23 cellular contexts compared by ENCODE assay signal in genomic region chr2:219474285-219475060, GRCh38. TPM values are rescaled to one million over a fixed set of nuclear protein-coding genes. Genes with fewer than 3 reads are reported as not detected.
DNase-seq lines count a peak whose midpoint lies in the region; ATAC-seq and TF ChIP-seq lines count a peak whose summit lies in the region.
"Had no signal": no experiment of that assay in that cellular context is flagged by ENCODE, and none has a peak within 500 bp of the region (broad histone marks: within the 10 kb centered on the region; RNA-seq: fewer than 3 reads in every experiment).

No MANE protein-coding gene starts in this region.

- no peak overlapping the region for H3K4ac ChIP-seq in mesenchymal stem cell (ENCODE audit: low read depth in 1 of 2, low read length in 2 of 2)

- H3K9ac ChIP-seq in mesenchymal stem cell (ENCODE audit: low read length): peak overlapping the region; percentile 58
- H3K9ac ChIP-seq: GM23248 had no signal

- no peak overlapping the region for H3K4me3 Mint-ChIP-seq in T-helper 17 cell
- H3K4me3 Mint-ChIP-seq: CD8-positive, alpha-beta T cell had no signal

- H3K36me3 Mint-ChIP-seq in T-helper 17 cell (ENCODE audit: low read depth): peaks cover 3% of the 10 kb centered on the region

- H2BK5ac ChIP-seq in mesenchymal stem cell (ENCODE audit: low read depth, low read length, poor library complexity, severe bottlenecking): no peak overlapping the region

- no peak overlapping the region for H2AFZ ChIP-seq in mesenchymal stem cell (ENCODE audit: low read depth, low read length)
- H2AFZ ChIP-seq: GM23248 had no signal

- no peak overlapping the region for H4K8ac ChIP-seq in mesenchymal stem cell (ENCODE audit: low read length)

- 82% methylated on average over 6 of the region's 11 CpGs for WGBS in mesenchymal stem cell

- H3K4me1 ChIP-seq in cardiac muscle cell (ENCODE audit: low read depth) (peaks cover 39% of the 10 kb centered on the region), mesenchymal stem cell (ENCODE audit: control insufficient read depth, insufficient read depth, low read depth, low read length) (peaks cover 15% of the 10 kb centered on the region), tibial artery (peaks cover 0 to 42% (median 8%) of the 10 kb centered on the region in 4 donors)
- H3K4me1 ChIP-seq: HAP-1 had no signal

- H2BK15ac ChIP-seq in mesenchymal stem cell (ENCODE audit: low read depth, poor library complexity, severe bottlenecking): no peak overlapping the region

- H3K9me3 ChIP-seq in cardiac muscle cell (ENCODE audit: low read depth) (no peaks in the 10 kb centered on the region), T-helper 17 cell (ENCODE audit: control insufficient read depth, low read length, poor library complexity, severe bottlenecking) (no peaks in the 10 kb centered on the region), mesenchymal stem cell (ENCODE audit: control insufficient read depth, low read length) (no peaks in the 10 kb centered on the region), tibial artery (no peaks in the 10 kb centered on the region)
- H3K9me3 ChIP-seq: HAP-1 had no signal

- no peak overlapping the region for H3K4me2 ChIP-seq in mesenchymal stem cell (ENCODE audit: low read length, poor library complexity, severe bottlenecking)

- no peak overlapping the region for H2AK5ac ChIP-seq in mesenchymal stem cell (ENCODE audit: low read length, severe bottlenecking)

- no peak for ATAC-seq in T-helper 17 cell
- no peak for ATAC-seq in HG02588 (IDR thresholded peaks at IDR 0.05; ENCODE audit: unreplicated experiment)
- ATAC-seq: CD8-positive, alpha-beta T cell; Panc1 had no signal

- no peak overlapping the region for H3K18ac ChIP-seq in mesenchymal stem cell (ENCODE audit: low read depth in 1 of 2, low read length in 2 of 2)

- H4K91ac ChIP-seq in mesenchymal stem cell (ENCODE audit: low read length): no peak overlapping the region

- H2BK12ac ChIP-seq in mesenchymal stem cell (ENCODE audit: low read length in 2 of 2): no peak overlapping the region

- H3K27me3 ChIP-seq in cardiac muscle cell: no peaks in the 10 kb centered on the region
- no peaks in the 10 kb centered on the region for H3K27me3 ChIP-seq in mesenchymal stem cell (ENCODE audit: control insufficient read depth in 1 of 2, insufficient read depth in 1 of 2, low read length in 2 of 2)
- H3K27me3 ChIP-seq in tibial artery: no peaks in the 10 kb centered on the region

- H3K79me1 ChIP-seq in mesenchymal stem cell (replicated peaks; ENCODE audit: low read length, poor library complexity, severe bottlenecking): no peaks in the 10 kb centered on the region

- peaks cover 21% of the 10 kb centered on the region for H3K27me3 Mint-ChIP-seq in T-helper 17 cell

- H3K23ac ChIP-seq in mesenchymal stem cell (ENCODE audit: low read length in 2 of 2): no peak overlapping the region

- intact Hi-C loops in cardiac septum (cut with DNase I) (loop anchor here (5.0 kb wide), 1 partner anchor 53 kb away; no protein-coding TSS in a partner anchor), tibial artery (cut with DNase I; ENCODE audit: low total_unique reads) (no loop called here)

- TF ChIP-seq CTCF in cardiac muscle cell (IDR thresholded peaks at IDR 0.05; ENCODE audit: low read depth, low read length) (no peak), tibial artery (IDR thresholded peaks at IDR 0.05) (no peak)

- DNase-seq in cardiac muscle cell (ENCODE audit: low read depth in 1 of 2, low spot score in 1 of 2) (no peak), cardiac septum (ENCODE audit: low spot score) (no peak), T-helper 17 cell (no peak), mesenchymal stem cell (no peak), tibial artery (no peak), kidney tubule cell (ENCODE audit: low spot score) (no peak)
- DNase-seq: AML-193; C1 segment of cervical spinal cord; CD8-positive, alpha-beta T cell; DMS153; GM23248; IMR-90; NCI-H1105; NCI-H146; NCI-H2029; NCI-H2227 treated with DMSO at 0.1 percent for 48 hours; NCI-H510A had no signal

- peak overlapping the region; percentile 62 for H3K27ac ChIP-seq in cardiac muscle cell
- no peak overlapping the region for H3K27ac ChIP-seq in mesenchymal stem cell (ENCODE audit: low read length, poor library complexity, severe bottlenecking)
- peak overlapping the region; percentile 76 to 96 for H3K27ac ChIP-seq in tibial artery
- H3K27ac ChIP-seq: GM23248 had no signal

- H3K36me3 ChIP-seq in cardiac muscle cell (peaks cover 31% of the 10 kb centered on the region), mesenchymal stem cell (ENCODE audit: control insufficient read depth in 1 of 2, insufficient read depth in 2 of 2, low read depth in 1 of 2, low read length in 2 of 2) (peaks cover 69 to 88% of the 10 kb centered on the region in 2 experiments), tibial artery (peaks cover 84 to 94% (median 88%) of the 10 kb centered on the region in 3 donors)
- H3K36me3 ChIP-seq: HAP-1 had no signal

- no peak overlapping the region for H2BK120ac ChIP-seq in mesenchymal stem cell (ENCODE audit: low read depth, low read length)

- H3K14ac ChIP-seq in mesenchymal stem cell (ENCODE audit: low read length in 2 of 2): no peak overlapping the region

- peaks cover 11% of the 10 kb centered on the region for H3K4me1 Mint-ChIP-seq in T-helper 17 cell

- H3K4me3 ChIP-seq in cardiac muscle cell: no peak overlapping the region
- no peak overlapping the region for H3K4me3 ChIP-seq in mesenchymal stem cell (ENCODE audit: insufficient read depth in 1 of 2, low read depth in 1 of 2, low read length in 2 of 2)
- H3K4me3 ChIP-seq in tibial artery: no peak overlapping the region
- H3K4me3 ChIP-seq: GM23248, HAP-1 had no signal

- peak overlapping the region; percentile 19 for H3K27ac Mint-ChIP-seq in T-helper 17 cell
- H3K27ac Mint-ChIP-seq: CD8-positive, alpha-beta T cell had no signal

RNA-seq across cellular contexts. Expression of gene GMPPA, which starts 24.2 kb away (rescaled TPM):
- total RNA-seq in cardiac muscle cell (35.0 and 45.5 TPM in 2 replicates), cardiac septum (22.6 TPM), T-helper 17 cell (10 to 100 TPM; 25.1 to 27.2 TPM)
- 52.7 and 67.5 TPM in 2 replicates for polyA plus RNA-seq in cardiac muscle cell
- 41.8 TPM for polyA plus RNA-seq in mesenchymal stem cell (2013, experiment 1 of 2)
- polyA plus RNA-seq in mesenchymal stem cell (2013, experiment 2 of 2): 41.6 TPM

RNA-seq across cellular contexts. Expression of gene ASIC4, which starts 39.8 kb away (rescaled TPM):
- 6.4 and 9.5 TPM in 2 replicates for total RNA-seq in cardiac muscle cell
- polyA plus RNA-seq in cardiac muscle cell: 3.3 and 4.3 TPM in 2 replicates
- 0.32 TPM for total RNA-seq in cardiac septum
- total RNA-seq in T-helper 17 cell: under 1 TPM in 1 of 2 donors, not detected in 1; 0.13 TPM
- not detected for polyA plus RNA-seq in mesenchymal stem cell (2013, experiment 1 of 2)
- not detected for polyA plus RNA-seq in mesenchymal stem cell (2013, experiment 2 of 2)
- total RNA-seq: G401, IMR-90, SK-MEL-5 had no signal
- polyA plus RNA-seq: AG04450, GM23248 had no signal

RNA-seq across cellular contexts. Expression of gene SPEG, which starts 39.8 kb away (rescaled TPM):
- 275 and 292 TPM in 2 replicates for total RNA-seq in cardiac muscle cell
- polyA plus RNA-seq in cardiac muscle cell: 185 and 188 TPM in 2 replicates
- total RNA-seq in cardiac septum: 199 TPM
- total RNA-seq in T-helper 17 cell: 1 to 10 TPM; 7.3 to 8.4 TPM
- 19.3 TPM for polyA plus RNA-seq in mesenchymal stem cell (2013, experiment 1 of 2)
- 19.1 TPM for polyA plus RNA-seq in mesenchymal stem cell (2013, experiment 2 of 2)

RNA-seq across cellular contexts. Expression of gene DES, which starts 56.3 kb away (rescaled TPM):
- total RNA-seq in cardiac muscle cell: 37.2 and 47.0 TPM in 2 replicates
- polyA plus RNA-seq in cardiac muscle cell: 17.5 and 20.4 TPM in 2 replicates
- total RNA-seq in cardiac septum: 21,230 TPM
- not detected for total RNA-seq in T-helper 17 cell
- 1.2 TPM for polyA plus RNA-seq in mesenchymal stem cell (2013, experiment 1 of 2)
- 1.8 TPM for polyA plus RNA-seq in mesenchymal stem cell (2013, experiment 2 of 2)
- total RNA-seq: CD8-positive, alpha-beta T cell; G401; SK-MEL-5 had no signal

Comparison
In these comparisons a context has a peak if more than half of its experiments do, and no peak if none do; other contexts are left out.
1. RNA of gene SPEG, which starts 39.8 kb away (total RNA-seq): 275 to 292 TPM in cardiac muscle cell and 199 TPM in cardiac septum (single experiment); 7.3 to 8.4 TPM in T-helper 17 cell; every median in the first group is over 10 times any median in the second.